10 cellular contexts compared by ENCODE assay signal in genomic region chr14:29814153-29815057, GRCh38.
DNase-seq lines count a peak whose midpoint lies in the region; TF ChIP-seq lines count a peak whose summit lies in the region.
"Had no signal": no experiment of that assay in that cellular context is flagged by ENCODE, and none has a peak within 500 bp of the region (broad histone marks: within the 10 kb centered on the region; RNA-seq: fewer than 3 reads in every experiment).

No MANE protein-coding gene starts in this region.

- no peaks in the 10 kb centered on the region for H3K36me3 ChIP-seq in GM23248 (ENCODE audit: low read depth)

- H3F3A ChIP-seq in GM23248 (ENCODE audit: insufficient read depth): no peaks in the 10 kb centered on the region

- 89 to 93% methylated on average over 7 of the region's 7 CpGs for WGBS in GM23248 (ENCODE audit: low coverage in 1 of 2, low lambda C conversion rate in 2 of 2, missing lambda C conversion rate in 2 of 2), 2 experiments

- DNase-seq in COR-L47 (lab: John Stamatoyannopoulos, UW) (peak; percentile 10), NCI-H2171 treated with DMSO at 0.1 percent for 48 hours (lab: John Stamatoyannopoulos, UW) (peak; percentile 19), dorsolateral prefrontal cortex (peak; percentile 24 to 90 (median 77)), myocyte (ENCODE audit: low read depth) (peak; percentile 15), mesothelial cell of epicardium (ENCODE audit: low spot score in 2 of 2, unreplicated experiment in 2 of 2) (no peak), COLO668 (lab: John Stamatoyannopoulos, UW; ENCODE audit: unreplicated experiment) (no peak), GM23248 (no peak), DMS114 treated with DMSO at 0.1 percent for 48 hours (lab: John Stamatoyannopoulos, UW; ENCODE audit: unreplicated experiment) (no peak)

- no peaks in the 10 kb centered on the region for H3K9me2 ChIP-seq in GM23248 (ENCODE audit: insufficient read depth)

- H3K27ac Mint-ChIP-seq in mesothelial cell of epicardium: no peak overlapping the region
- H3K27ac Mint-ChIP-seq: activated naive CD4-positive, alpha-beta T cell treated with anti-CD3 and anti-CD28 coated beads, Interleukin-2, amount 50 U/mL, for 72 hours; T-helper 2 cell treated with Interferon-gamma antibody and Interleukin-4, amounts not matched to agents 5 μg/mL and 100 μg/mL, for 36 hours had no signal

- H3K27me3 ChIP-seq in dorsolateral prefrontal cortex: no peaks in the 10 kb centered on the region
- H3K27me3 ChIP-seq in GM23248 (replicated peaks; ENCODE audit: insufficient read depth): no peaks in the 10 kb centered on the region

- H3K36me3 Mint-ChIP-seq in mesothelial cell of epicardium: peaks cover 3% of the 10 kb centered on the region
- H3K36me3 Mint-ChIP-seq: activated naive CD4-positive, alpha-beta T cell treated with anti-CD3 and anti-CD28 coated beads, Interleukin-2, amount 50 U/mL, for 72 hours had no signal

- H3K27me3 Mint-ChIP-seq in mesothelial cell of epicardium (ENCODE audit: low read depth): peaks cover 2% of the 10 kb centered on the region

- H3K4me1 ChIP-seq in GM23248 (ENCODE audit: insufficient read depth): no peaks in the 10 kb centered on the region

- H3K4me3 ChIP-seq in dorsolateral prefrontal cortex (peak overlapping the region in 16 of 59 donors; percentile 0 to 43 (median 22)), GM23248 (no peak overlapping the region)

- H3K27ac ChIP-seq in dorsolateral prefrontal cortex (peak overlapping the region in 17 of 59 donors; percentile 0 to 60 (median 31)), GM23248 (no peak overlapping the region)

- no peak for TF ChIP-seq CTCF in dorsolateral prefrontal cortex (IDR thresholded peaks at IDR 0.05 in 54 of 56, conservative IDR thresholded peaks at IDR 0.05 in 2 of 56; ENCODE audit: low read depth in 1 of 56, partially characterized antibody in 56 of 56)
- no peak for TF ChIP-seq CTCF in mesothelial cell of epicardium (IDR thresholded peaks at IDR 0.05; ENCODE audit: unreplicated experiment)

- no peak overlapping the region for H2AFZ ChIP-seq in GM23248

- no peak overlapping the region for H3K4me2 ChIP-seq in GM23248 (ENCODE audit: unreplicated experiment)

- H3K4me3 Mint-ChIP-seq in mesothelial cell of epicardium: no peak overlapping the region
- H3K4me3 Mint-ChIP-seq: T-helper 2 cell treated with Interferon-gamma antibody and Interleukin-4, amounts not matched to agents 5 μg/mL and 100 μg/mL, for 36 hours had no signal

- peaks cover 4% of the 10 kb centered on the region for H3K4me1 Mint-ChIP-seq in mesothelial cell of epicardium

- in situ Hi-C loops in GM23248 (cut with MboI): no loop called here

- no peaks in the 10 kb centered on the region for H3K9me3 ChIP-seq in GM23248 (ENCODE audit: low read depth)

- H3K9ac ChIP-seq in GM23248: no peak overlapping the region

- peaks cover 99% of the 10 kb centered on the region for H3K79me2 ChIP-seq in GM23248 (ENCODE audit: insufficient read depth)

- peaks cover 3% of the 10 kb centered on the region; the same call in 1 of the 2 replicates for H4K20me1 ChIP-seq in GM23248 (ENCODE audit: insufficient read depth)

- intact Hi-C loops in dorsolateral prefrontal cortex (cut with DNase I): no loop called here

- H3K9me3 Mint-ChIP-seq in mesothelial cell of epicardium: peaks cover 6% of the 10 kb centered on the region

Comparison
In these comparisons a context has a peak if more than half of its experiments do, and no peak if none do; other contexts are left out.
1. DNase-seq: peak in COR-L47 (single experiment), NCI-H2171 treated with DMSO at 0.1 percent for 48 hours (single experiment), dorsolateral prefrontal cortex (10 of 10) and myocyte (single experiment); none in mesothelial cell of epicardium (0 of 2), COLO668 (single experiment), GM23248 (single experiment) and DMS114 treated with DMSO at 0.1 percent for 48 hours (single experiment).